36 cellular contexts compared by ENCODE assay signal in the genomic region with DNA sequence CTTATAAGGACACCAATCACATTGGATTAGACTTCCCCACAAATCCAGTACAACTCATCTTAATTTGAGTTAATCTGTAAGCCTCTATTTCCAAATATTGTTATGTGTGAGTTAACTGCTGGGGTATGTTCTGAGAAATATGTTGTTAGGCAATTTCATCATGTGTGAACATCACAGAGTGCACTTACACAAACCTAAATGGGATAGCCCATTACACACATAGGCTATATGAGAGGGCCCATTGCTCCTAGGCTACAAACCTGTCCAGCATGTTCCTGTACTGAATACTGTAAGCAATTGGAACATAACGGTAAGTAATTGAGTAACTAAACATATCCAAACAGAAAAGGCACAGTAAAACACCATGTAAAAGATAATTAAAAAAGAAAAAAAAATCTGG. TPM values are rescaled to one million over a fixed set of nuclear protein-coding genes. Genes with fewer than 3 reads are reported as not detected.
A peak's percentile ranks its signal among the peaks of the same experiment; 100 is the strongest.
DNase-seq lines count a peak whose midpoint lies in the region; ATAC-seq and TF ChIP-seq lines count a peak whose summit lies in the region.
"Had no signal": no experiment of that assay in that cellular context is flagged by ENCODE, and none has a peak within 500 bp of the region (broad histone marks: within the 10 kb centered on the region; RNA-seq: fewer than 3 reads in every experiment).

No MANE protein-coding gene starts in this region.

- peak in 1 of 2 experiments; percentile 78 for DNase-seq in PC-9
- peak; percentile 41 for DNase-seq in iris pigment epithelial cell (ENCODE audit: low read depth)
- DNase-seq in T-helper 2 cell = no peak
- no peak for DNase-seq in glomerular visceral epithelial cell (ENCODE audit: extremely low spot score)
- no peak for DNase-seq in UCSD-AML1 (lab: John Stamatoyannopoulos, UW; ENCODE audit: unreplicated experiment)
- DNase-seq in activated CD4-positive, alpha-beta memory T cell treated with anti-CD3 and anti-CD28 coated beads, Interleukin-2, amount 10 ng/mL, durations not matched to agents 7 days and 5 days = no peak
- DNase-seq: activated CD8-positive, alpha-beta T cell treated with anti-CD3 and anti-CD28 coated beads, Interleukin-2, amount 10 ng/mL, durations not matched to agents 7 days and 5 days; activated naive CD4-positive, alpha-beta T cell treated with anti-CD3 and anti-CD28 coated beads for 36 hours; amniotic stem cell; CD8-positive, alpha-beta T cell; hypothalamus; Karpas-422; NCI-H1417 treated with DMSO at 0.1 percent for 48 hours; NCI-H2081; NCI-H2227 treated with DMSO at 0.1 percent for 48 hours; NCI-H526 treated with DMSO at 0.1 percent for 48 hours; nephron progenitor cell; retina; SHP77; spleen; stimulated activated CD4-positive, alpha-beta T cell treated with anti-CD3 and anti-CD28 coated beads, Interleukin-2, amount 100 ng/mL, for 24 hours; stimulated activated CD8-positive, alpha-beta memory T cell treated with anti-CD3 and anti-CD28 coated beads, Interleukin-4, amount 100 ng/mL, for 48 hours; testis had no signal

- H3K4me1 Mint-ChIP-seq in activated CD4-positive, alpha-beta memory T cell treated with anti-CD3 and anti-CD28 coated beads, Interleukin-2, amount 10 ng/mL, durations not matched to agents 7 days and 5 days = peaks cover 6% of the 10 kb centered on the region
- H3K4me1 Mint-ChIP-seq: B cell, memory B cell had no signal

- H3F3A ChIP-seq in PC-9 (ENCODE audit: insufficient read depth, low read depth) = peaks cover 48% of the 10 kb centered on the region

- no peaks in the 10 kb centered on the region for H3K9me3 ChIP-seq in PC-9 (ENCODE audit: insufficient read depth, low read depth)
- H3K9me3 ChIP-seq: gastroesophageal sphincter, spleen, testis had no signal

- BruUV-seq in PC-9 (replicated peaks; lab: Mats Ljungman, UMichigan) = no TSS peak

- no peaks in the 10 kb centered on the region for H3K36me3 Mint-ChIP-seq in activated CD4-positive, alpha-beta memory T cell treated with anti-CD3 and anti-CD28 coated beads, Interleukin-2, amount 10 ng/mL, durations not matched to agents 7 days and 5 days (ENCODE audit: low read depth)
- H3K36me3 Mint-ChIP-seq: brain; CD8-positive, alpha-beta T cell; memory B cell had no signal

- TF ChIP-seq CTCF in PC-9 (conservative IDR thresholded peaks at IDR 0.05) = no peak

- H3K9me2 ChIP-seq in PC-9 (ENCODE audit: insufficient read depth) = no peaks in the 10 kb centered on the region

- H3K27me3 ChIP-seq in ACC112 (ENCODE audit: insufficient read depth, low read length) = no peaks in the 10 kb centered on the region
- H3K27me3 ChIP-seq in PC-9 (ENCODE audit: insufficient read depth, low read depth) = no peaks in the 10 kb centered on the region
- H3K27me3 ChIP-seq: gastroesophageal sphincter, spleen, testis had no signal

- H3K9me3 Mint-ChIP-seq in activated CD4-positive, alpha-beta memory T cell treated with anti-CD3 and anti-CD28 coated beads, Interleukin-2, amount 10 ng/mL, durations not matched to agents 7 days and 5 days = no peaks in the 10 kb centered on the region
- H3K9me3 Mint-ChIP-seq: activated naive CD4-positive, alpha-beta T cell treated with anti-CD3 and anti-CD28 coated beads for 36 hours; CD8-positive, alpha-beta T cell; memory B cell had no signal

- H3K4me3 ChIP-seq in ACC112 (ENCODE audit: low read depth, low read length) (no peak overlapping the region), PC-9 (no peak overlapping the region)
- H3K4me3 ChIP-seq: gastroesophageal sphincter, spleen, testis had no signal

- CTCF ChIA-PET in PC-9 (lab: Charles Lee) = no interaction called here
- CTCF ChIA-PET in activated CD4-positive, alpha-beta memory T cell treated with anti-CD3 and anti-CD28 coated beads, Interleukin-2, amount 10 ng/mL, durations not matched to agents 7 days and 5 days (lab: Charles Lee) = no interaction called here

- POLR2A ChIA-PET in PC-9 (lab: Charles Lee; ENCODE audit: unreplicated experiment) = interaction anchor here (0.6 kb wide), 1 partner anchor 209 kb away, joined by 3 read pairs; no protein-coding TSS in a partner anchor
- POLR2A ChIA-PET in activated CD4-positive, alpha-beta memory T cell treated with anti-CD3 and anti-CD28 coated beads, Interleukin-2, amount 10 ng/mL, durations not matched to agents 7 days and 5 days (lab: Charles Lee) = interaction anchor here (0.6 kb wide), 1 partner anchor 172 kb away, joined by 3 read pairs; no protein-coding TSS in a partner anchor

- H3K4me2 ChIP-seq in PC-9 = peak overlapping the region; percentile 68

- H3K27ac ChIP-seq in ACC112 (ENCODE audit: low read depth, low read length) (peak overlapping the region; percentile 90), PC-9 (peak overlapping the region; percentile 81)
- H3K27ac ChIP-seq: gastroesophageal sphincter, spleen, testis had no signal

- H3K4me1 ChIP-seq in ACC112 (ENCODE audit: control insufficient read depth, insufficient read depth, low read length, unreplicated experiment) = peaks cover 54% of the 10 kb centered on the region
- peaks cover 64% of the 10 kb centered on the region for H3K4me1 ChIP-seq in PC-9 (replicated peaks; ENCODE audit: insufficient read depth)
- H3K4me1 ChIP-seq: testis had no signal

- intact Hi-C loops in PC-9 (cut with micrococcal nuclease; ENCODE audit: unreplicated experiment) = loop anchor here (2.0 to 5.0 kb wide), 2 partner anchors 29 to 59 kb away; no protein-coding TSS in a partner anchor

- no peaks in the 10 kb centered on the region for H4K20me1 ChIP-seq in PC-9 (ENCODE audit: insufficient read depth)

- H2AFZ ChIP-seq in ACC112 (ENCODE audit: low read length, unreplicated experiment) = no peak overlapping the region
- H2AFZ ChIP-seq in PC-9 = no peak overlapping the region

- H3K27ac Mint-ChIP-seq in activated CD4-positive, alpha-beta memory T cell treated with anti-CD3 and anti-CD28 coated beads, Interleukin-2, amount 10 ng/mL, durations not matched to agents 7 days and 5 days = no peak overlapping the region
- H3K27ac Mint-ChIP-seq: activated CD8-positive, alpha-beta T cell treated with anti-CD3 and anti-CD28 coated beads, Interleukin-2, amount 10 ng/mL, durations not matched to agents 7 days and 5 days; activated naive CD4-positive, alpha-beta T cell treated with anti-CD3 and anti-CD28 coated beads for 36 hours; B cell; CD8-positive, alpha-beta T cell; memory B cell; nephron progenitor cell; stimulated activated naive CD8-positive, alpha-beta T cell treated with anti-CD3 and anti-CD28 coated beads, Interleukin-15, Interleukin-2, amounts not matched to agents 100 ng/mL and 50 ng/mL, for 24 hours had no signal

- peaks cover 6% of the 10 kb centered on the region for H3K27me3 Mint-ChIP-seq in activated CD4-positive, alpha-beta memory T cell treated with anti-CD3 and anti-CD28 coated beads, Interleukin-2, amount 10 ng/mL, durations not matched to agents 7 days and 5 days
- H3K27me3 Mint-ChIP-seq: brain; stimulated activated naive CD8-positive, alpha-beta T cell treated with anti-CD3 and anti-CD28 coated beads, Interleukin-15, Interleukin-2, amounts not matched to agents 100 ng/mL and 50 ng/mL, for 24 hours had no signal

- H3K79me2 ChIP-seq in ACC112 (ENCODE audit: control insufficient read depth, insufficient read depth, low read length, unreplicated experiment) (no peaks in the 10 kb centered on the region), PC-9 (ENCODE audit: low read depth) (no peaks in the 10 kb centered on the region)

- ATAC-seq in esophagus mucosa = peak; percentile 22
- ATAC-seq: activated CD8-positive, alpha-beta T cell treated with anti-CD3 and anti-CD28 coated beads, Interleukin-2, amount 10 ng/mL, durations not matched to agents 7 days and 5 days; CD8-positive, alpha-beta T cell; gastroesophageal sphincter; HepG2; Panc1 had no signal

- no peaks in the 10 kb centered on the region for H3K36me3 ChIP-seq in ACC112 (ENCODE audit: insufficient read depth, low read length)
- H3K36me3 ChIP-seq in PC-9 (ENCODE audit: low read depth) = no peaks in the 10 kb centered on the region
- H3K36me3 ChIP-seq: gastroesophageal sphincter, spleen had no signal

- H3K4me3 Mint-ChIP-seq in activated CD4-positive, alpha-beta memory T cell treated with anti-CD3 and anti-CD28 coated beads, Interleukin-2, amount 10 ng/mL, durations not matched to agents 7 days and 5 days = no peak overlapping the region
- H3K4me3 Mint-ChIP-seq: activated CD8-positive, alpha-beta T cell treated with anti-CD3 and anti-CD28 coated beads, Interleukin-2, amount 10 ng/mL, durations not matched to agents 7 days and 5 days; activated naive CD4-positive, alpha-beta T cell treated with anti-CD3 and anti-CD28 coated beads for 36 hours; B cell; brain; CD8-positive, alpha-beta T cell; memory B cell; nephron progenitor cell; stimulated activated naive CD8-positive, alpha-beta T cell treated with anti-CD3 and anti-CD28 coated beads, Interleukin-15, Interleukin-2, amounts not matched to agents 100 ng/mL and 50 ng/mL, for 24 hours had no signal

RNA-seq across cellular contexts. Expression of a gene that starts 19.1 kb away (rescaled TPM):
- total RNA-seq in PC-9 (2021) (2.6 and 3.2 TPM in 2 replicates), esophagus mucosa (1.7 TPM)
- total RNA-seq in activated CD4-positive, alpha-beta memory T cell treated with anti-CD3 and anti-CD28 coated beads, Interleukin-2, amount 10 ng/mL, durations not matched to agents 7 days and 5 days = not detected
- total RNA-seq: activated CD8-positive, alpha-beta T cell treated with anti-CD3 and anti-CD28 coated beads, Interleukin-2, amount 10 ng/mL, durations not matched to agents 7 days and 5 days; activated naive CD4-positive, alpha-beta T cell treated with anti-CD3 and anti-CD28 coated beads for 36 hours; B cell; T-helper 2 cell treated with Interferon-gamma antibody and Interleukin-4, amounts not matched to agents 100 ng/mL and 5 ng/mL, for 36 hours had no signal

RNA-seq across cellular contexts. Expression of a gene that starts 32.2 kb away (rescaled TPM):
- total RNA-seq in PC-9 (2021) = 0.13 and 0.65 TPM in 2 replicates
- 0.28 TPM for total RNA-seq in esophagus mucosa
- not detected for total RNA-seq in activated CD4-positive, alpha-beta memory T cell treated with anti-CD3 and anti-CD28 coated beads, Interleukin-2, amount 10 ng/mL, durations not matched to agents 7 days and 5 days
- total RNA-seq: A673; activated CD8-positive, alpha-beta T cell treated with anti-CD3 and anti-CD28 coated beads, Interleukin-2, amount 10 ng/mL, durations not matched to agents 7 days and 5 days; activated naive CD4-positive, alpha-beta T cell treated with anti-CD3 and anti-CD28 coated beads for 36 hours; B cell; endothelial cell of umbilical vein; osteocyte; T-helper 2 cell treated with Interferon-gamma antibody and Interleukin-4, amounts not matched to agents 100 ng/mL and 5 ng/mL, for 36 hours had no signal

RNA-seq across cellular contexts. Expression of a gene that starts 35.7 kb away (rescaled TPM):
- total RNA-seq in PC-9 (2021) = 68.4 and 75.3 TPM in 2 replicates
- 24.8 TPM for total RNA-seq in esophagus mucosa
- total RNA-seq in activated CD4-positive, alpha-beta memory T cell treated with anti-CD3 and anti-CD28 coated beads, Interleukin-2, amount 10 ng/mL, durations not matched to agents 7 days and 5 days = 10 to 100 TPM; 52.8 to 53.0 TPM
